ENCODE assay signal across 8 cellular contexts in genomic region chr14:100155049-100155621, GRCh38. TPM values are rescaled to one million over a fixed set of nuclear protein-coding genes. Genes with fewer than 3 reads are reported as not detected.
DNase-seq lines count a peak whose midpoint lies in the region; ATAC-seq and TF ChIP-seq lines count a peak whose summit lies in the region.

No MANE protein-coding gene starts in this region.

- H3K9me2 ChIP-seq in MM.1S (replicated peaks; ENCODE audit: insufficient read depth, low read length), result no peaks in the 10 kb centered on the region

- no peak overlapping the region for H2AFZ ChIP-seq in MM.1S (ENCODE audit: low read length)

- peak; percentile 45 for TF ChIP-seq CTCF in MM.1S (IDR thresholded peaks at IDR 0.05; ENCODE audit: low read length)

- no peak for ATAC-seq in activated CD4-positive, alpha-beta T cell treated with anti-CD3 and anti-CD28 coated beads for 36 hours
- no peak for ATAC-seq in GM18909 (IDR thresholded peaks at IDR 0.05; ENCODE audit: poor library complexity, unreplicated experiment)

- peaks cover 6% of the 10 kb centered on the region for H3K36me3 Mint-ChIP-seq in activated CD4-positive, alpha-beta T cell treated with anti-CD3 and anti-CD28 coated beads for 36 hours (ENCODE audit: low read depth)

- no peaks in the 10 kb centered on the region for H3F3A ChIP-seq in MM.1S (ENCODE audit: insufficient read depth, low read length)

- H3K4me1 ChIP-seq in MM.1S (ENCODE audit: low read length) (no peaks in the 10 kb centered on the region), mucosa of rectum (ENCODE audit: control insufficient read depth in 2 of 2, insufficient read depth in 2 of 2, low read length in 2 of 2) (peaks cover 40 to 43% of the 10 kb centered on the region in 2 donors)

- H3K9ac ChIP-seq in MM.1S (ENCODE audit: low read length) (no peak overlapping the region), mucosa of rectum (ENCODE audit: low read depth in 1 of 2, low read length in 2 of 2) (peak overlapping the region; percentile 32 to 65)

- H3K27ac ChIP-seq in MM.1S (ENCODE audit: low read length) (no peak overlapping the region), mucosa of rectum (ENCODE audit: low read depth in 2 of 2, low read length in 2 of 2) (peak overlapping the region; percentile 91 to 96)

- no peak overlapping the region for H3K27ac Mint-ChIP-seq in activated CD4-positive, alpha-beta T cell treated with anti-CD3 and anti-CD28 coated beads for 36 hours

- peaks cover 5% of the 10 kb centered on the region for H3K9me3 Mint-ChIP-seq in activated CD4-positive, alpha-beta T cell treated with anti-CD3 and anti-CD28 coated beads for 36 hours (ENCODE audit: low read depth)

- intact Hi-C loops in activated CD4-positive, alpha-beta T cell treated with anti-CD3 and anti-CD28 coated beads for 36 hours (cut with DNase I, micrococcal nuclease), result loop anchor here in 1 of 2 experiments (1.0 to 10.0 kb wide), 3 partner anchors 83 to 360 kb away; partner anchors contain the start of gene EML1

- CTCF ChIA-PET in activated CD4-positive, alpha-beta T cell treated with anti-CD3 and anti-CD28 coated beads for 36 hours (lab: Charles Lee), result interaction anchor here (0.6 to 2.7 kb wide), 23 partner anchors 11 to 348 kb away, joined by 3 to 26 read pairs (median 4); no protein-coding TSS in a partner anchor

- no peak overlapping the region for H3K4me2 ChIP-seq in MM.1S (ENCODE audit: low read depth, low read length)

- no peak overlapping the region for H3K4me3 ChIP-seq in MM.1S (ENCODE audit: low read length)
- H3K4me3 ChIP-seq in mucosa of rectum (ENCODE audit: low read length in 2 of 2), result peak overlapping the region; percentile 31 to 56

- in situ Hi-C loops in T47D (cut with HindIII; ENCODE audit: low pct_unique_long_range_greater_than_20kb, low sequenced_read_pairs), result no loop called here

- peaks cover 5% of the 10 kb centered on the region for H3K4me1 Mint-ChIP-seq in activated CD4-positive, alpha-beta T cell treated with anti-CD3 and anti-CD28 coated beads for 36 hours

- H3K27me3 Mint-ChIP-seq in activated CD4-positive, alpha-beta T cell treated with anti-CD3 and anti-CD28 coated beads for 36 hours, result peaks cover 14% of the 10 kb centered on the region

- H3K4me3 Mint-ChIP-seq in activated CD4-positive, alpha-beta T cell treated with anti-CD3 and anti-CD28 coated beads for 36 hours, result no peak overlapping the region

- H3K9me3 ChIP-seq in MM.1S (replicated peaks; ENCODE audit: insufficient read depth, low read length), result no peaks in the 10 kb centered on the region
- no peaks in the 10 kb centered on the region for H3K9me3 ChIP-seq in mucosa of rectum (ENCODE audit: control insufficient read depth in 2 of 2, low read length in 2 of 2)

- DNase-seq in activated CD4-positive, alpha-beta T cell treated with anti-CD3 and anti-CD28 coated beads for 36 hours, result peak; percentile 75
- no peak for DNase-seq in activated CD4-positive, alpha-beta T cell treated with anti-CD3 and anti-CD28 coated beads, Interleukin-2, amount 50 U/mL, for 4 hours
- peak; percentile 6 for DNase-seq in MM.1S
- DNase-seq in T47D (ENCODE audit: low read depth in 1 of 2, low spot score in 1 of 2), result peak; percentile 47 to 95
- no peak for DNase-seq in activated gamma-delta T cell (lab: John Stamatoyannopoulos, UW)
- DNase-seq in Ammon's horn (ENCODE audit: low spot score), result no peak

- H4K20me1 ChIP-seq in MM.1S (ENCODE audit: insufficient read depth, low read length), result no peaks in the 10 kb centered on the region

- H3K79me2 ChIP-seq in MM.1S (ENCODE audit: low read length), result no peaks in the 10 kb centered on the region

- H3K36me3 ChIP-seq in MM.1S (replicated peaks; ENCODE audit: insufficient read depth, low read length) (no peaks in the 10 kb centered on the region), mucosa of rectum (ENCODE audit: control insufficient read depth in 2 of 2, insufficient read depth in 2 of 2, low read length in 2 of 2) (no peaks in the 10 kb centered on the region)

- no peaks in the 10 kb centered on the region for H3K27me3 ChIP-seq in MM.1S (replicated peaks; ENCODE audit: insufficient read depth, low read length)
- peaks cover 1 to 3% of the 10 kb centered on the region in 2 donors for H3K27me3 ChIP-seq in mucosa of rectum (ENCODE audit: control insufficient read depth in 2 of 2, insufficient read depth in 2 of 2, low read length in 2 of 2)

- POLR2A ChIA-PET in activated CD4-positive, alpha-beta T cell treated with anti-CD3 and anti-CD28 coated beads for 36 hours (lab: Charles Lee), result no interaction called here

RNA-seq across cellular contexts. Expression of gene DEGS2, which starts 4.3 kb away (rescaled TPM):
- total RNA-seq in activated CD4-positive, alpha-beta T cell treated with anti-CD3 and anti-CD28 coated beads for 36 hours, result 1 to 10 TPM; 2.6 to 2.8 TPM

Comparison
In these comparisons a context has a peak if more than half of its experiments do, and no peak if none do; other contexts are left out.
1. DNase-seq: peak in activated CD4-positive, alpha-beta T cell treated with anti-CD3 and anti-CD28 coated beads for 36 hours (single experiment), MM.1S (single experiment) and T47D (2 of 2); none in activated CD4-positive, alpha-beta T cell treated with anti-CD3 and anti-CD28 coated beads, Interleukin-2, amount 50 U/mL, for 4 hours (0 of 2), activated gamma-delta T cell (single experiment) and Ammon's horn (single experiment).